8 cellular contexts compared by ENCODE assay signal in the genomic region with DNA sequence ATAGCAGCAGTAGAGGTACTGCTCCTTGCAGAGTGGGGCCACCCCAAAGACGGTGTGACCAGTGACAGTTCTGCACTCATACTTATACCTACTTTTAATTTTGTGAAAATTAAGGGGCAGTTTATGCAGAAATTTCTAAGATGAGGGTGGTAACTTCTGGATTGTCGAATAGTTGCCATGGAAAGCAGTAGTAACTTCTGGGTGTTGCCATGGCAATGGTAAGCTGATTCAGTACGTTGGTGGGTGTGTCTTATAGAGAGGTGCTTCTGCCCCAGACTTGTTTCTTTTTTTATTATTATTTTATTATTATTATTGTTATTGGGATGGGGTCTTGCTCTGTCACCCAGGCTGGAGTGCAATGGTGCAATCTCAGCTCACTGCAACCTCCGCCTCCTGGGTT.
"Had no signal": no experiment of that assay in that cellular context is flagged by ENCODE, and none has a peak within 500 bp of the region (broad histone marks: within the 10 kb centered on the region; RNA-seq: fewer than 3 reads in every experiment).

No MANE protein-coding gene starts in this region.

- H3K4me1 Mint-ChIP-seq: IgD-negative memory B cell had no signal

- H3K4me3 Mint-ChIP-seq: IgD-negative memory B cell had no signal

- H3K36me3 Mint-ChIP-seq: IgD-negative memory B cell had no signal

- DNase-seq: GM23248, H7, HCEC 1CT, KG1 had no signal

- ATAC-seq: HepG2 had no signal

- H3K27me3 Mint-ChIP-seq: IgD-negative memory B cell had no signal

- H3K9ac ChIP-seq: GM23248 had no signal

- FAIRE-seq: H1, HepG2 had no signal

- H3K4me3 ChIP-seq: GM23248 had no signal

- H3K27ac Mint-ChIP-seq: IgD-negative memory B cell had no signal

- H3K9me3 Mint-ChIP-seq: IgD-negative memory B cell had no signal

- H2AFZ ChIP-seq: GM23248 had no signal

- H3K27ac ChIP-seq: GM23248, HL-60 had no signal
